ENCODE assay signal across 12 cellular contexts in genomic region chr6:144331610-144332009, GRCh38. TPM values are rescaled to one million over a fixed set of nuclear protein-coding genes. Genes with fewer than 3 reads are reported as not detected.
DNase-seq lines count a peak whose midpoint lies in the region; ATAC-seq, FAIRE-seq and TF ChIP-seq lines count a peak whose summit lies in the region.
"Had no signal": no experiment of that assay in that cellular context is flagged by ENCODE, and none has a peak within 500 bp of the region (broad histone marks: within the 10 kb centered on the region; RNA-seq: fewer than 3 reads in every experiment).

No MANE protein-coding gene starts in this region.

- no peaks in the 10 kb centered on the region for H3K27me3 Mint-ChIP-seq in type B pancreatic cell
- no peaks in the 10 kb centered on the region for H3K27me3 Mint-ChIP-seq in activated naive CD8-positive, alpha-beta T cell treated with anti-CD3 and anti-CD28 coated beads for 36 hours

- ATAC-seq in left lung = peak; percentile 36
- ATAC-seq: body of pancreas, left ventricle myocardium superior had no signal

- no peaks in the 10 kb centered on the region for H3K9me3 Mint-ChIP-seq in type B pancreatic cell
- no peaks in the 10 kb centered on the region for H3K9me3 Mint-ChIP-seq in activated naive CD8-positive, alpha-beta T cell treated with anti-CD3 and anti-CD28 coated beads for 36 hours

- H3K4me1 ChIP-seq in left lung = peaks cover 7 to 51% of the 10 kb centered on the region in 2 donors

- H3K9me3 ChIP-seq in left lung = no peaks in the 10 kb centered on the region
- H3K9me3 ChIP-seq: body of pancreas, right atrium auricular region had no signal

- H3K4me3 ChIP-seq in brain microvascular endothelial cell (ENCODE audit: low read depth, low read length) = no peak overlapping the region
- peak overlapping the region; percentile 2 to 30 for H3K4me3 ChIP-seq in left lung
- H3K4me3 ChIP-seq: body of pancreas, right atrium auricular region had no signal

- in situ Hi-C loops in brain microvascular endothelial cell (cut with HindIII; ENCODE audit: low pct_ligation_motif_present, low sequenced_read_pairs) = no loop called here

- peak overlapping the region; percentile 99 for H3K27ac Mint-ChIP-seq in type B pancreatic cell
- no peak overlapping the region for H3K27ac Mint-ChIP-seq in activated naive CD8-positive, alpha-beta T cell treated with anti-CD3 and anti-CD28 coated beads for 36 hours

- TF ChIP-seq CTCF in brain microvascular endothelial cell (IDR thresholded peaks at IDR 0.05; ENCODE audit: low read depth, low read length, missing control alignments) (no peak), left lung (IDR thresholded peaks at IDR 0.05) (no peak), type B pancreatic cell (conservative IDR thresholded peaks at IDR 0.05) (no peak)

- H3K27ac ChIP-seq in brain microvascular endothelial cell (no peak overlapping the region), left lung (peak overlapping the region; percentile 24 to 35)
- H3K27ac ChIP-seq: right atrium auricular region had no signal

- DNase-seq in HT1080 (ENCODE audit: low read depth) (peak; percentile 20), brain microvascular endothelial cell (peak; percentile 51), left lung (no peak), type B pancreatic cell (ENCODE audit: extremely low spot score, unreplicated experiment) (no peak), frontal cortex (ENCODE audit: low spot score in 2 of 2) (no peak), NCI-H2107 (lab: John Stamatoyannopoulos, UW) (no peak)
- DNase-seq in activated naive CD8-positive, alpha-beta T cell treated with anti-CD3 and anti-CD28 coated beads for 36 hours = no peak
- DNase-seq: activated CD8-positive, alpha-beta memory T cell treated with anti-CD3 and anti-CD28 coated beads, Interleukin-2, amount 50 U/mL, for 48 hours; body of pancreas; left ventricle myocardium superior had no signal

- peaks cover 29% of the 10 kb centered on the region for H3K4me1 Mint-ChIP-seq in type B pancreatic cell (ENCODE audit: unreplicated experiment)
- H3K4me1 Mint-ChIP-seq in activated naive CD8-positive, alpha-beta T cell treated with anti-CD3 and anti-CD28 coated beads for 36 hours = peaks cover 25% of the 10 kb centered on the region

- intact Hi-C loops in left lung (cut with DNase I) = no loop called here

- H3K36me3 ChIP-seq in brain microvascular endothelial cell (replicated peaks) (no peaks in the 10 kb centered on the region), left lung (no peaks in the 10 kb centered on the region)
- H3K36me3 ChIP-seq: right atrium auricular region had no signal

- H3K36me3 Mint-ChIP-seq in type B pancreatic cell = peaks cover 8% of the 10 kb centered on the region
- no peaks in the 10 kb centered on the region for H3K36me3 Mint-ChIP-seq in activated naive CD8-positive, alpha-beta T cell treated with anti-CD3 and anti-CD28 coated beads for 36 hours

- H3K4me3 Mint-ChIP-seq in type B pancreatic cell = peak overlapping the region; percentile 95
- H3K4me3 Mint-ChIP-seq in activated naive CD8-positive, alpha-beta T cell treated with anti-CD3 and anti-CD28 coated beads for 36 hours = no peak overlapping the region

- H3K27me3 ChIP-seq in brain microvascular endothelial cell (replicated peaks) = no peaks in the 10 kb centered on the region
- H3K27me3 ChIP-seq in left lung = no peaks in the 10 kb centered on the region
- H3K27me3 ChIP-seq: body of pancreas, right atrium auricular region had no signal

- no peak for FAIRE-seq in frontal cortex (lab: Jason Lieb, UNC)
- FAIRE-seq: TTC549 had no signal

RNA-seq across cellular contexts. Expression of gene UTRN, which starts 46.5 kb away (rescaled TPM):
- 26.0 and 34.3 TPM in 2 replicates for total RNA-seq in HT1080 (2014; rRNA removed; shearing (Covaris generic))
- polyA plus RNA-seq in HT1080 (2015; cell fraction: cytosol; rRNA removed) = 8.1 and 10.1 TPM in 2 replicates
- polyA plus RNA-seq in HT1080 (2015; cell fraction: nucleus; rRNA removed) = 74.9 and 82.3 TPM in 2 replicates
- 100 to 1,000 TPM; 238 to 253 TPM for total RNA-seq in left lung
- 75.1 and 77.7 TPM in 2 replicates for total RNA-seq in type B pancreatic cell (ENCODE audit: low replicate concordance)
- 33.8 TPM for total RNA-seq in frontal cortex
- 10 to 100 TPM; 35.8 to 41.6 TPM for total RNA-seq in activated naive CD8-positive, alpha-beta T cell treated with anti-CD3 and anti-CD28 coated beads for 36 hours

Comparison
In these comparisons a context has a peak if more than half of its experiments do, and no peak if none do; other contexts are left out.
1. DNase-seq: peak in HT1080 (single experiment) and brain microvascular endothelial cell (single experiment); none in left lung (0 of 2), type B pancreatic cell (single experiment), frontal cortex (0 of 2), NCI-H2107 (single experiment) and activated naive CD8-positive, alpha-beta T cell treated with anti-CD3 and anti-CD28 coated beads for 36 hours (single experiment).